Comparison of ENCODE assay signal across 7 cellular contexts in the genomic region with DNA sequence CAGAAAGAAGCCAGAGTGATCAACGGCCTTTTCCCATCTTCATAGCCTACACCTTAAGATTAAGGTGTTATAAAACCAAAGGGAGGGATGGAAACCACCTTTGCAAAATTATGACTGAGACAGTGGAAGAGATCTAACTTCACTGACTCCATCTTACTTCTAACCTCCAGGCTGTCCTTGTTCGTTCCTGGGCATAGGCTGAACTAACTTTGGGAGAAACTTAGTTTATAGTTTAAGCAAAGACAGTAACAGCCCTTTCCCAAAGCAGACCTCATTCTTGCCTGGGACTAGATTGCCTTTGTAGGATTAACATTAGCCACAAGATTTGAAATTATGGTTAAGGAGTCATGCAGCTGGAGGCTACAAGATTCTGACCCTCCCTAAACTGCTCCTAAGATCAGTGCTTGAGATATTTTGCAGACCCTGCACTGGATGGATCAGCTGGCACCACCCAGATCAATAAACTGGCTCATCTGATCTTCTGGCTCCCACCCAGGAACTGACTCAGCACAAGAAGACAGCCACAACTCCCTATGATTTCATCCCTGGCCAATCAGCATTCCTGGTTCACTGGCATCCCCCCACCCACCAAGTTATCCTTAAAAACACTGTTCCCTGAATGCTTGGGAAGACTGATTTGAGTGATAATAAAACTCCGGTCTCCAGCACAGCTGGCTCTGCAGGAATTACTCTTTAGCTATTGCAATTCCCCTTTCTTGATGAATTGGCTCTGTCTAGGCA. TPM values are rescaled to one million over a fixed set of nuclear protein-coding genes. Genes with fewer than 3 reads are reported as not detected.
DNase-seq lines count a peak whose midpoint lies in the region; ATAC-seq, FAIRE-seq and TF ChIP-seq lines count a peak whose summit lies in the region.
"Not testable (repeated sequence)": the region's sequence is repeated elsewhere in the genome, so short reads cannot be mapped to it uniquely, and the experiment has no call there.

No MANE protein-coding gene starts in this region.

- not testable (repeated sequence) for H3K9me1 ChIP-seq in IMR-90 (ENCODE audit: insufficient read depth, low read length)

- TF ChIP-seq CTCF in Calu3 (IDR thresholded peaks at IDR 0.05; ENCODE audit: unreplicated experiment); IMR-90 (conservative IDR thresholded peaks at IDR 0.05; ENCODE audit: low read depth, low read length); astrocyte (IDR thresholded peaks at IDR 0.05; ENCODE audit: insufficient read depth, low read depth, low read length); epithelial cell of esophagus (IDR thresholded peaks at IDR 0.05; ENCODE audit: insufficient read depth, low read depth, low read length, missing control alignments); foreskin keratinocyte (conservative IDR thresholded peaks at IDR 0.05): not testable (repeated sequence)

- peak overlapping the region; percentile 58 for H3K27ac Mint-ChIP-seq in Calu3 (ENCODE audit: unreplicated experiment)
- peak overlapping the region; percentile 28 for H3K27ac Mint-ChIP-seq in astrocyte (ENCODE audit: unreplicated experiment)

- DNase-seq in Calu3 (peak; percentile 44), HCEC 1CT (peak; percentile 20), IMR-90 (peak; percentile 48), RPMI7951 (ENCODE audit: low read depth) (peak; percentile 46), epithelial cell of esophagus (ENCODE audit: low read depth) (peak; percentile 52), foreskin keratinocyte (peak; percentile 15 to 47)
- DNase-seq in astrocyte (ENCODE audit: low read depth), result not testable (repeated sequence)

- not testable (repeated sequence) for H2BK120ac ChIP-seq in IMR-90 (ENCODE audit: low read depth, low read length)

- not testable (repeated sequence) for H3K79me1 ChIP-seq in IMR-90 (ENCODE audit: low read depth in 1 of 2, low read length in 2 of 2)

- POLR2A ChIA-PET in IMR-90 (lab: Charles Lee; ENCODE audit: unreplicated experiment), result not testable (repeated sequence)

- H2AK9ac ChIP-seq in IMR-90 (replicated peaks; ENCODE audit: low read depth, low read length, poor library complexity), result not testable (repeated sequence)

- H3K4ac ChIP-seq in IMR-90 (ENCODE audit: low read depth, low read length), result not testable (repeated sequence)

- not testable (repeated sequence) for H4K91ac ChIP-seq in IMR-90 (ENCODE audit: insufficient read depth, low read depth, low read length)

- peaks cover 12% of the 10 kb centered on the region for H3K27me3 Mint-ChIP-seq in Calu3 (ENCODE audit: unreplicated experiment)
- not testable (repeated sequence) for H3K27me3 Mint-ChIP-seq in astrocyte (ENCODE audit: low read depth, unreplicated experiment)

- intact Hi-C loops in Calu3 (cut with micrococcal nuclease; ENCODE audit: unreplicated experiment), result not testable (repeated sequence)
- intact Hi-C loops in IMR-90 (cut with micrococcal nuclease), result loop anchor here (5.0 kb wide), 1 partner anchor 43 kb away; no protein-coding TSS in a partner anchor

- not testable (repeated sequence) for H3K23ac ChIP-seq in IMR-90 (ENCODE audit: low read depth, low read length)

- CTCF ChIA-PET in Calu3 (lab: Charles Lee); IMR-90 (lab: Yijun Ruan, JAX): not testable (repeated sequence)

- not testable (repeated sequence) for H2AK5ac ChIP-seq in IMR-90 (ENCODE audit: low read depth, low read length)

- H3K56ac ChIP-seq in IMR-90 (ENCODE audit: extremely low read depth, insufficient read depth, low read length), result not testable (repeated sequence)

- TF ChIP-seq POLR2A in IMR-90 (IDR thresholded peaks at IDR 0.05; ENCODE audit: low read depth, low read length), result not testable (repeated sequence)

- not testable (repeated sequence) for H3K14ac ChIP-seq in IMR-90 (replicated peaks; ENCODE audit: low read depth, low read length)

- not testable (repeated sequence) for H3K36me3 ChIP-seq in IMR-90 (ENCODE audit: control insufficient read depth, insufficient read depth, low read length); astrocyte (ENCODE audit: insufficient read depth, low read length)

- not testable (repeated sequence) for H3K4me1 Mint-ChIP-seq in Calu3 (ENCODE audit: low read depth, unreplicated experiment); astrocyte (ENCODE audit: low read depth, unreplicated experiment)

- H4K8ac ChIP-seq in IMR-90 (ENCODE audit: low read depth in 2 of 2, low read length in 2 of 2), result not testable (repeated sequence)

- H3K27ac ChIP-seq in IMR-90 (ENCODE audit: insufficient read depth, low read length); astrocyte (ENCODE audit: low read depth, low read length); foreskin keratinocyte: not testable (repeated sequence)

- BruUV-seq in Calu3 (replicated peaks; lab: Mats Ljungman, UMichigan); IMR-90 (replicated peaks; lab: Mats Ljungman, UMichigan): not testable (repeated sequence)

- WGBS in IMR-90 (ENCODE audit: extremely low coverage in 2 of 2, insufficient read length in 1 of 2), 2 experiments, result no CpG with 5 or more reads among the region's 3 CpGs

- dilution Hi-C loops in IMR-90 (cut with HindIII; ENCODE audit: low sequenced_read_pairs, unreplicated experiment), result not testable (repeated sequence)

- H3K4me3 ChIP-seq in IMR-90 (ENCODE audit: insufficient read depth, low read depth, low read length); astrocyte (ENCODE audit: insufficient read depth, low read depth, low read length); epithelial cell of esophagus (ENCODE audit: low read length): not testable (repeated sequence)

- H3K18ac ChIP-seq in IMR-90 (ENCODE audit: low read depth, low read length), result not testable (repeated sequence)

- not testable (repeated sequence) for H4K20me1 ChIP-seq in IMR-90 (ENCODE audit: insufficient read depth, low read length); astrocyte (ENCODE audit: insufficient read depth, low read length)

- not testable (repeated sequence) for H3K79me2 ChIP-seq in astrocyte (ENCODE audit: insufficient read depth, low read length)

- not testable (repeated sequence) for FAIRE-seq in astrocyte (lab: Jason Lieb, UNC)

- H2BK15ac ChIP-seq in IMR-90 (ENCODE audit: low read depth, low read length), result not testable (repeated sequence)

- in situ Hi-C loops in IMR-90 (cut with MboI; ENCODE audit: low sequenced_read_pairs), result not testable (repeated sequence)

- H4K5ac ChIP-seq in IMR-90 (ENCODE audit: low read depth, low read length), result not testable (repeated sequence)

- H3K4me2 ChIP-seq in IMR-90 (ENCODE audit: low read depth, low read length); astrocyte (ENCODE audit: low read length): not testable (repeated sequence)

- not testable (repeated sequence) for H3K9me3 Mint-ChIP-seq in Calu3 (ENCODE audit: low read depth, unreplicated experiment); astrocyte (ENCODE audit: unreplicated experiment)

- not testable (repeated sequence) for H3K27me3 ChIP-seq in IMR-90 (ENCODE audit: control insufficient read depth, insufficient read depth, low read length); astrocyte (ENCODE audit: insufficient read depth, low read length); foreskin keratinocyte

- TF ChIP-seq RAD21 in IMR-90 (IDR thresholded peaks at IDR 0.05; ENCODE audit: low read length), result not testable (repeated sequence)

- not testable (repeated sequence) for H3K4me3 Mint-ChIP-seq in Calu3 (ENCODE audit: low read depth, unreplicated experiment); astrocyte (ENCODE audit: unreplicated experiment)

- not testable (repeated sequence) for H2BK20ac ChIP-seq in IMR-90 (ENCODE audit: low read depth, low read length)

- not testable (repeated sequence) for H2AFZ ChIP-seq in IMR-90 (replicated peaks; ENCODE audit: low read length, poor library complexity); astrocyte (ENCODE audit: low read depth, low read length)

- H3K9me3 ChIP-seq in IMR-90 (ENCODE audit: control insufficient read depth, insufficient read depth, low read length); astrocyte (ENCODE audit: insufficient read depth, low read depth, low read length): not testable (repeated sequence)

- not testable (repeated sequence) for H3K36me3 Mint-ChIP-seq in Calu3 (ENCODE audit: insufficient read depth, unreplicated experiment); astrocyte (ENCODE audit: low read depth, unreplicated experiment)

- H3K9ac ChIP-seq in IMR-90 (ENCODE audit: low read depth, low read length); astrocyte (ENCODE audit: low read length): not testable (repeated sequence)

- H3K4me1 ChIP-seq in IMR-90 (ENCODE audit: control insufficient read depth, insufficient read depth, low read length); astrocyte (ENCODE audit: insufficient read depth, low read length); foreskin keratinocyte: not testable (repeated sequence)

- not testable (repeated sequence) for H2BK5ac ChIP-seq in IMR-90 (ENCODE audit: low read depth, low read length, poor library complexity, severe bottlenecking)

- not testable (repeated sequence) for ATAC-seq in IMR-90 (ENCODE audit: low read depth); foreskin keratinocyte

RNA-seq across cellular contexts. Expression of a gene that starts 16.3 kb away (rescaled TPM):
- total RNA-seq in Calu3 (2022), result 35.5 and 36.2 TPM in 2 replicates
- 201 and 232 TPM in 2 replicates for total RNA-seq in IMR-90 (2012; rRNA removed)
- polyA plus RNA-seq in IMR-90 (2012; rRNA removed), result 1,813 and 1,912 TPM in 2 replicates
- 1,025 and 2,261 TPM in 2 replicates for polyA plus RNA-seq in IMR-90 (2012; cell fraction: cytosol; rRNA removed)
- 2,334 and 3,578 TPM in 2 replicates for polyA plus RNA-seq in IMR-90 (2012; cell fraction: nucleus; rRNA removed; ENCODE audit: low replicate concordance)
- 45.1 and 62.4 TPM in 2 replicates for total RNA-seq in RPMI7951 (2014; rRNA removed; shearing (Covaris generic))
- 276 and 302 TPM in 2 replicates for total RNA-seq in astrocyte
- total RNA-seq in foreskin keratinocyte, result 38.2 and 85.4 TPM in 2 replicates
- polyA plus RNA-seq in foreskin keratinocyte, result 57.2 and 120 TPM in 2 replicates

RNA-seq across cellular contexts. Expression of a gene that starts 34.2 kb away (rescaled TPM):
- total RNA-seq in Calu3 (2022), result 8.8 and 9.1 TPM in 2 replicates
- 4.4 and 5.9 TPM in 2 replicates for total RNA-seq in IMR-90 (2012; rRNA removed)
- 28.6 and 30.8 TPM in 2 replicates for polyA plus RNA-seq in IMR-90 (2012; rRNA removed)
- 22.4 and 24.0 TPM in 2 replicates for polyA plus RNA-seq in IMR-90 (2012; cell fraction: cytosol; rRNA removed)
- polyA plus RNA-seq in IMR-90 (2012; cell fraction: nucleus; rRNA removed; ENCODE audit: low replicate concordance), result 247 and 404 TPM in 2 replicates
- total RNA-seq in RPMI7951 (2014; rRNA removed; shearing (Covaris generic)), result 18.4 and 27.5 TPM in 2 replicates
- 6.8 and 8.2 TPM in 2 replicates for total RNA-seq in astrocyte
- total RNA-seq in foreskin keratinocyte, result 5.4 and 6.0 TPM in 2 replicates
- 6.2 and 6.7 TPM in 2 replicates for polyA plus RNA-seq in foreskin keratinocyte
